Comparison of ENCODE assay signal across 1 cellular context in the genomic region with DNA sequence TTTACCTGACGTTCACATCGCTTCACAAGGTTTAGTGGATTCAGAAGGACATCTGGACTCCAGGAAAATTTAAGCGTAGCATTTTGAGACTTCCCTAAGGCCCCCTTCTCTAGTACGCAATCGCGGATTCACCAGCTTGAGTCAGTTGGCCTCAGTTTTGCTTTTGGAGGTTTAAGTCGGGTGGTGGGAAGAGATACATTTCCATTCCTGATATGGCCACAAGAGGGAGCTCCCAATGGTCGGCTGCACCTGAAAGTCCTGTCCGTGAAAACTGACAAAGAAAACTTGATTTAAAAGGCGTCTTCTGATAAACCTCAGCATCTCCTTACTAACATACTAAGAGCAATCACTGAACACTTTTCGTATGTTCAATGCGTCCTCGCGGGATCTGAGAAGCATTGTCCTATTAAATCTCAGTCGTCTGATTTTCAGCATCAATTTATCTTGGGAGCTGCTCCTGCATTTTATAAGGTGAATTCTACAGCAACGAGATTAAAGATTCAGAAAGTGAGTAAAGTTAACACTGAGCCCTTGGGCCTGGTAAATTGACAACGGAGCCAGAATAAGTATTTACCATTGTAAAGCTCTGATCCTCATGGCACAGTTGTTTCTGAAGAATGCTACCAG.
TF ChIP-seq lines count a peak whose summit lies in the region.

No MANE protein-coding gene starts in this region.

TF ChIP-seq in endothelial cell of umbilical vein, 7 proteins besides CTCF, POLR2A, EP300 and RAD21 (continued from another document):
- TF ChIP-seq GATA2 (IDR thresholded peaks at IDR 0.05; ENCODE audit: insufficient read depth, insufficient read length, low read depth, low read length) (no peak), MYC (IDR thresholded peaks at IDR 0.05; ENCODE audit: low read depth, low read length) (no peak)
